Comparison of ENCODE assay signal across 9 cellular contexts in genomic region chr7:26188291-26188999, GRCh38. TPM values are rescaled to one million over a fixed set of nuclear protein-coding genes. Genes with fewer than 3 reads are reported as not detected.
DNase-seq lines count a peak whose midpoint lies in the region; ATAC-seq and TF ChIP-seq lines count a peak whose summit lies in the region.
"Had no signal": no experiment of that assay in that cellular context is flagged by ENCODE, and none has a peak within 500 bp of the region (broad histone marks: within the 10 kb centered on the region; RNA-seq: fewer than 3 reads in every experiment).

No MANE protein-coding gene starts in this region.

- H3K4me3 ChIP-seq in SJSA1, result no peak overlapping the region
- H3K4me3 ChIP-seq in iPS-18a (ENCODE audit: low read length), result no peak overlapping the region

- TF ChIP-seq POLR2A in GM15510 (IDR thresholded peaks at IDR 0.05; ENCODE audit: borderline replicate concordance, extremely low read depth, insufficient read length), result peak; percentile 12

- CTCF ChIA-PET in CD4-positive, alpha-beta T cell (lab: Charles Lee), result interaction anchor here (1.6 to 3.4 kb wide), 4 partner anchors 9 to 110 kb away, joined by 3 to 17 read pairs (median 8); no protein-coding TSS in a partner anchor

- ATAC-seq in CD4-positive, alpha-beta T cell (ENCODE audit: poor library complexity), result peak; percentile 2
- ATAC-seq in HG03097 (IDR thresholded peaks at IDR 0.05; ENCODE audit: low FRiP score, unreplicated experiment) (no peak), sciatic nerve (no peak)

- peaks cover 98% of the 10 kb centered on the region for H3K4me1 Mint-ChIP-seq in CD4-positive, alpha-beta T cell (ENCODE audit: low read depth)

- H3K9me3 ChIP-seq in CD4-positive, alpha-beta T cell (ENCODE audit: control insufficient read depth, low read length), result no peaks in the 10 kb centered on the region
- H3K9me3 ChIP-seq in SJSA1 (replicated peaks) (no peaks in the 10 kb centered on the region), iPS-18a (ENCODE audit: control insufficient read depth, low read depth, low read length) (no peaks in the 10 kb centered on the region)

- no peak for DNase-seq in CD4-positive, alpha-beta T cell
- DNase-seq in SJSA1 (ENCODE audit: low read depth in 1 of 2, low spot score in 2 of 2) (no peak), RPMI8226 (no peak), sciatic nerve (ENCODE audit: low spot score) (no peak), substantia nigra (lab: John Stamatoyannopoulos, UW) (no peak)
- DNase-seq: activated CD4-positive, alpha-beta T cell treated with anti-CD3 and anti-CD28 coated beads for 1 hour had no signal

- H3K9ac ChIP-seq in iPS-18a (ENCODE audit: low read length), result peak overlapping the region; percentile 54

- peak overlapping the region; percentile 54 for H3K27ac Mint-ChIP-seq in CD4-positive, alpha-beta T cell

- H3K36me3 ChIP-seq in SJSA1 (peaks cover 72% of the 10 kb centered on the region), iPS-18a (ENCODE audit: control insufficient read depth, low read depth, low read length) (peaks cover 60% of the 10 kb centered on the region)

- H3K36me3 Mint-ChIP-seq in CD4-positive, alpha-beta T cell (ENCODE audit: low read depth), result peaks cover 80% of the 10 kb centered on the region

- H3K4me3 Mint-ChIP-seq in CD4-positive, alpha-beta T cell, result peak overlapping the region; percentile 55

- no peak for TF ChIP-seq CTCF in CD4-positive, alpha-beta T cell (IDR thresholded peaks at IDR 0.05)

- H3K27ac ChIP-seq in CD4-positive, alpha-beta T cell (ENCODE audit: low read depth, low read length), result no peak overlapping the region
- H3K27ac ChIP-seq in SJSA1 (peak overlapping the region; percentile 3; the same call in 1 of the 2 replicates), iPS-18a (ENCODE audit: low read length) (peak overlapping the region; percentile 78), substantia nigra (ENCODE audit: low read depth, low read length, poor library complexity, severe bottlenecking) (no peak overlapping the region)

- intact Hi-C loops in CD4-positive, alpha-beta T cell (cut with DNase I, micrococcal nuclease), result no loop called here
- intact Hi-C loops in sciatic nerve (cut with DNase I), result no loop called here

- peaks cover 3% of the 10 kb centered on the region for H3K9me3 Mint-ChIP-seq in CD4-positive, alpha-beta T cell

- H3K27me3 ChIP-seq in CD4-positive, alpha-beta T cell (ENCODE audit: control insufficient read depth, insufficient read depth, low read length), result no peaks in the 10 kb centered on the region
- H3K27me3 ChIP-seq in SJSA1 (replicated peaks) (peaks cover 9% of the 10 kb centered on the region; the same call in 1 of the 2 replicates), iPS-18a (ENCODE audit: control insufficient read depth, insufficient read depth, low read length) (no peaks in the 10 kb centered on the region)

- H3K4me1 ChIP-seq in SJSA1 (replicated peaks), result peaks cover 11% of the 10 kb centered on the region; the same call in 1 of the 2 replicates
- no peaks in the 10 kb centered on the region for H3K4me1 ChIP-seq in iPS-18a (ENCODE audit: control insufficient read depth, low read depth, low read length)

- POLR2A ChIA-PET in CD4-positive, alpha-beta T cell (lab: Charles Lee), result interaction anchor here (1.1 to 3.8 kb wide), 14 partner anchors 9 to 98 kb away, joined by 3 to 142 read pairs (median 8); partner anchors contain the start of genes CBX3, HNRNPA2B1 and NFE2L3

- no peaks in the 10 kb centered on the region for H3K27me3 Mint-ChIP-seq in CD4-positive, alpha-beta T cell

RNA-seq across cellular contexts. Expression of gene HNRNPA2B1, which starts 12.1 kb away (rescaled TPM):
- total RNA-seq in CD4-positive, alpha-beta T cell, result 100 to 1,000 TPM; 282 to 299 TPM
- total RNA-seq in SJSA1 (2014; rRNA removed; shearing (Covaris generic)), result 327 and 364 TPM in 2 replicates
- total RNA-seq in sciatic nerve, result 377 TPM

RNA-seq across cellular contexts. Expression of gene CBX3, which starts 13.1 kb away (rescaled TPM):
- total RNA-seq in CD4-positive, alpha-beta T cell, result 100 to 1,000 TPM; 124 to 132 TPM
- 231 and 246 TPM in 2 replicates for total RNA-seq in SJSA1 (2014; rRNA removed; shearing (Covaris generic))
- total RNA-seq in sciatic nerve, result 77.4 TPM

RNA-seq across cellular contexts. Expression of gene NFE2L3, which starts 36.4 kb away (rescaled TPM):
- total RNA-seq in CD4-positive, alpha-beta T cell, result under 1 TPM; 0.45 to 0.93 TPM
- 14.4 and 17.1 TPM in 2 replicates for total RNA-seq in SJSA1 (2014; rRNA removed; shearing (Covaris generic))
- 3.8 TPM for total RNA-seq in sciatic nerve

Comparison
In these comparisons a context has a peak if more than half of its experiments do, and no peak if none do; other contexts are left out.
1. H3K27ac ChIP-seq: peak in SJSA1 (single experiment) and iPS-18a (single experiment); none in CD4-positive, alpha-beta T cell (single experiment) and substantia nigra (single experiment).